ENCODE assay signal across 8 cellular contexts in genomic region chr19:1221141-1221903, GRCh38. TPM values are rescaled to one million over a fixed set of nuclear protein-coding genes. Genes with fewer than 3 reads are reported as not detected.
DNase-seq lines count a peak whose midpoint lies in the region; ATAC-seq and TF ChIP-seq lines count a peak whose summit lies in the region.

No MANE protein-coding gene starts in this region.

- intact Hi-C loops in left ventricle myocardium superior (cut with micrococcal nuclease), result no loop called here

- H3K27ac ChIP-seq in skeletal muscle tissue (ENCODE audit: low read depth, low read length), result no peak overlapping the region

- DNase-seq in GM13977 (ENCODE audit: low spot score) (no peak), anterior cingulate cortex (lab: John Stamatoyannopoulos, UW) (peak in 49 of 58 donors; percentile 14 to 73 (median 49)), left ventricle myocardium superior (peak; percentile 89), NAMALWA (ENCODE audit: low spot score) (no peak), NCI-H1436 (lab: John Stamatoyannopoulos, UW) (no peak)

- ATAC-seq in left ventricle myocardium superior, result peak; percentile 70
- ATAC-seq in HG03196 (IDR thresholded peaks at IDR 0.05; ENCODE audit: unreplicated experiment), result no peak
- no peak for ATAC-seq in HG03521 (IDR thresholded peaks at IDR 0.05; ENCODE audit: unreplicated experiment)

- H3K27me3 ChIP-seq in skeletal muscle tissue (ENCODE audit: control insufficient read depth in 3 of 3, insufficient read depth in 3 of 3, low read length in 3 of 3), result no peaks in the 10 kb centered on the region

- peaks cover 29 to 65% (median 53%) of the 10 kb centered on the region in 3 donors for H3K4me1 ChIP-seq in skeletal muscle tissue (ENCODE audit: control insufficient read depth in 3 of 3, insufficient read depth in 3 of 3, low read length in 3 of 3)

- H3K9me3 ChIP-seq in skeletal muscle tissue (ENCODE audit: control insufficient read depth in 3 of 3, low read length in 3 of 3), result no peaks in the 10 kb centered on the region

- TF ChIP-seq CTCF in GM13977 (IDR thresholded peaks at IDR 0.05; ENCODE audit: extremely low read depth, insufficient read depth, missing control alignments), result peak; percentile 57

- H3K4me3 ChIP-seq in skeletal muscle tissue (ENCODE audit: low read length in 3 of 3), result no peak overlapping the region

- in situ Hi-C loops in GM13977 (cut with MboI; ENCODE audit: low pct_unique_long_range_greater_than_20kb, low sequenced_read_pairs, unreplicated experiment), result no loop called here

- H3K9ac ChIP-seq in skeletal muscle tissue (ENCODE audit: low read depth in 1 of 3, low read length in 3 of 3), result peak overlapping the region in 2 of 3 donors; percentile 38 to 62

- peaks cover 23 to 32% (median 27%) of the 10 kb centered on the region in 3 donors for H3K36me3 ChIP-seq in skeletal muscle tissue (ENCODE audit: control insufficient read depth in 3 of 3, insufficient read depth in 3 of 3, low read length in 3 of 3)

RNA-seq across cellular contexts. Expression of gene STK11, which starts 15.7 kb away (rescaled TPM):
- total RNA-seq in left ventricle myocardium superior (66.2 TPM), skeletal muscle tissue (51.7 TPM)

RNA-seq across cellular contexts. Expression of gene CBARP, which starts 16.5 kb away (rescaled TPM):
- total RNA-seq in left ventricle myocardium superior, result 1.2 TPM
- not detected for total RNA-seq in skeletal muscle tissue

RNA-seq across cellular contexts. Expression of gene ATP5F1D, which starts 20.2 kb away (rescaled TPM):
- total RNA-seq in left ventricle myocardium superior, result 686 TPM
- total RNA-seq in skeletal muscle tissue, result 24.5 TPM

RNA-seq across cellular contexts. Expression of gene MIDN, which starts 27.1 kb away (rescaled TPM):
- total RNA-seq in left ventricle myocardium superior (59.7 TPM), skeletal muscle tissue (5.2 TPM)

RNA-seq across cellular contexts. Expression of gene SBNO2, which starts 47.3 kb away (rescaled TPM):
- total RNA-seq in left ventricle myocardium superior (18.7 TPM), skeletal muscle tissue (10.4 TPM)

Comparison
In these comparisons a context has a peak if more than half of its experiments do, and no peak if none do; other contexts are left out.
1. DNase-seq: peak in anterior cingulate cortex (49 of 58) and left ventricle myocardium superior (single experiment); none in GM13977 (single experiment), NAMALWA (single experiment) and NCI-H1436 (single experiment).
2. RNA of gene ATP5F1D, which starts 20.2 kb away (total RNA-seq): 686 TPM in left ventricle myocardium superior (single experiment); 24.5 TPM in skeletal muscle tissue (single experiment); every median in the first group is over 10 times any median in the second.